ENCODE assay signal across 22 cellular contexts in genomic region chr1:162765788-162766187, GRCh38.
"Had no signal": no experiment of that assay in that cellular context is flagged by ENCODE, and none has a peak within 500 bp of the region (broad histone marks: within the 10 kb centered on the region; RNA-seq: fewer than 3 reads in every experiment).

No MANE protein-coding gene starts in this region.

- H3K27ac Mint-ChIP-seq: dendritic cell treated with granulocyte-macrophage colony-stimulating factor and Interleukin-4, amounts not matched to agents 40 ng/mL and 50 ng/mL, for 4 days; effector memory CD8-positive, alpha-beta T cell; naive thymus-derived CD4-positive, alpha-beta T cell; nephron progenitor cell; stimulated activated naive B cell treated with anti-CD40 and anti-IgM and Interleukin-4, amounts not matched to agents 10 μg/mL and 1 μg/mL and 100 μg/mL, for 72 hours; stimulated activated naive CD8-positive, alpha-beta T cell treated with anti-CD3 and anti-CD28 coated beads, Interleukin-15, amount 100 ng/mL, for 72 hours had no signal

- H3K27me3 ChIP-seq: esophagus squamous epithelium, neutrophil, right lobe of liver, spleen, testis, tibial nerve had no signal

- H3K9me3 Mint-ChIP-seq: dendritic cell treated with granulocyte-macrophage colony-stimulating factor and Interleukin-4, amounts not matched to agents 40 ng/mL and 50 ng/mL, for 4 days; effector memory CD8-positive, alpha-beta T cell; naive thymus-derived CD4-positive, alpha-beta T cell; stimulated activated naive CD8-positive, alpha-beta T cell treated with anti-CD3 and anti-CD28 coated beads, Interleukin-15, amount 100 ng/mL, for 72 hours had no signal

- ATAC-seq: effector memory CD8-positive, alpha-beta T cell; left colon; left ventricle myocardium superior; naive thymus-derived CD4-positive, alpha-beta T cell; psoas muscle; right lobe of liver; stimulated activated naive B cell treated with anti-CD40 and anti-IgM and Interleukin-4, amounts not matched to agents 10 μg/mL and 1 μg/mL and 100 μg/mL, for 72 hours; stimulated activated naive CD8-positive, alpha-beta T cell treated with anti-CD3 and anti-CD28 coated beads, Interleukin-15, amount 100 ng/mL, for 72 hours had no signal

- H3K4me3 ChIP-seq: esophagus squamous epithelium, lung, psoas muscle, right lobe of liver, spleen, testis, tibial nerve had no signal

- FAIRE-seq: colon had no signal

- H3K36me3 ChIP-seq: neutrophil, right lobe of liver had no signal

- H3K4me3 Mint-ChIP-seq: dendritic cell treated with granulocyte-macrophage colony-stimulating factor and Interleukin-4, amounts not matched to agents 40 ng/mL and 50 ng/mL, for 4 days; effector memory CD8-positive, alpha-beta T cell; naive thymus-derived CD4-positive, alpha-beta T cell; nephron progenitor cell; stimulated activated naive B cell treated with anti-CD40 and anti-IgM and Interleukin-4, amounts not matched to agents 10 μg/mL and 1 μg/mL and 100 μg/mL, for 72 hours; stimulated activated naive CD8-positive, alpha-beta T cell treated with anti-CD3 and anti-CD28 coated beads, Interleukin-15, amount 100 ng/mL, for 72 hours had no signal

- H3K4me1 ChIP-seq: esophagus squamous epithelium, psoas muscle, right lobe of liver, spleen, testis, tibial nerve had no signal

- DNase-seq: effector memory CD8-positive, alpha-beta T cell; esophagus squamous epithelium; left colon; left ventricle myocardium superior; mesendoderm; naive thymus-derived CD4-positive, alpha-beta T cell; nephron progenitor cell; psoas muscle; retina; right lobe of liver; spleen; stimulated activated CD4-positive, alpha-beta T cell treated with anti-CD3 and anti-CD28 coated beads, Interleukin-15, amount 100 ng/mL, for 24 hours; stimulated activated CD4-positive, alpha-beta T cell treated with anti-CD3 and anti-CD28 coated beads, Interleukin-1b, Interleukin-23, amount 100 ng/mL, for 48 hours; stimulated activated CD4-positive, alpha-beta T cell treated with anti-CD3 and anti-CD28 coated beads, Interleukin-4, amount 100 ng/mL, for 24 hours; stimulated activated naive B cell treated with anti-CD40 and anti-IgM and Interleukin-4, amounts not matched to agents 10 μg/mL and 1 μg/mL and 100 μg/mL, for 72 hours; stimulated activated naive CD8-positive, alpha-beta T cell treated with anti-CD3 and anti-CD28 coated beads, Interleukin-15, amount 100 ng/mL, for 72 hours; testis had no signal

- H3K36me3 Mint-ChIP-seq: naive thymus-derived CD4-positive, alpha-beta T cell; stimulated activated naive B cell treated with anti-CD40 and anti-IgM and Interleukin-4, amounts not matched to agents 10 μg/mL and 1 μg/mL and 100 μg/mL, for 72 hours had no signal

- H3K9me3 ChIP-seq: esophagus squamous epithelium, neutrophil, psoas muscle, right lobe of liver, spleen, testis, tibial nerve had no signal

- H3K4me1 Mint-ChIP-seq: naive thymus-derived CD4-positive, alpha-beta T cell; nephron progenitor cell; stimulated activated naive B cell treated with anti-CD40 and anti-IgM and Interleukin-4, amounts not matched to agents 10 μg/mL and 1 μg/mL and 100 μg/mL, for 72 hours; stimulated activated naive CD8-positive, alpha-beta T cell treated with anti-CD3 and anti-CD28 coated beads, Interleukin-15, amount 100 ng/mL, for 72 hours had no signal
